16 cellular contexts compared by ENCODE assay signal in the genomic region with DNA sequence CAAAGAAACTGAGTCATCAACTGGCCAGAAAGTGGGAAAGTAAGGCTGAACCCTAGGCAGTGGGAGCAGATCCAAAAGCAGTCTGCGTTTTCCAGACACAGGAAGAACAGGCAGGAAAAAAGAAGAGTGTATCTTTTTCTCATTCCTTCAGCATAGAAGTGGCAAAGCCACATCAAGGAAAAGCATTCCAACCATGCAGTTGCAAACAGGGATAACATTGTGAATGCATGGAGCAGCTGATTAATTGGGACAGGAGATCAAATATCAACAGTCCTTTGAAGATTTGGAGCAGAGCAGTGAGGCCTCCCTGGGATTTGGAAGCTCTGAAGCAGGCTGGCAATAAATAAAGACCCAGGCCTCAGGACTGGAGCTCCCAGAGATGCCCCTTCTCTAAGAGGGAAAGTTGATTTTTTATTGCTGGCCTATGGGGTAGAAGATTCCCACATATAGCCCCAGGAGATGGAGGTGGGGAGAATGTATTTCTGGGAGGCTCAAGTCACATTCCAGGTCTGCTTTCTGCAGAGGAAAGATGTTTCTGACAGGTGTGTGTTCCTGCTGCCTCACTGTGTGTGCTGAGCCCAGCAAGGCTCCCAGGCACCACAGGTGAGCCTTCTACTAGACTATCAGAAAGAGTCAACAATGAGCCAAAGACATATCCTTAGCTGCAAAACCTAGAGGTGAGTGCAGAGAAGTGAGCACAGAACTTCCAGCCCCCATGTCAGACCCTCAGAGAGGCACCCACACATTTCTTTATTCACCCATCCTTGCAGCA.
"Had no signal": no experiment of that assay in that cellular context is flagged by ENCODE, and none has a peak within 500 bp of the region (broad histone marks: within the 10 kb centered on the region; RNA-seq: fewer than 3 reads in every experiment).

No MANE protein-coding gene starts in this region.

- H3K4me3 ChIP-seq: prostate gland, transverse colon had no signal

- H3K27me3 Mint-ChIP-seq: activated naive CD8-positive, alpha-beta T cell treated with anti-CD3 and anti-CD28 coated beads, Interleukin-2, amount 10 ng/mL, durations not matched to agents 7 days and 5 days; dendritic cell treated with granulocyte-macrophage colony-stimulating factor and Interleukin-4, amounts not matched to agents 40 ng/mL and 50 ng/mL, for 4 days; effector memory CD8-positive, alpha-beta T cell; naive thymus-derived CD4-positive, alpha-beta T cell had no signal

- H3K27ac ChIP-seq: foreskin keratinocyte, prostate gland, transverse colon had no signal

- H3K36me3 Mint-ChIP-seq: activated naive CD8-positive, alpha-beta T cell treated with anti-CD3 and anti-CD28 coated beads, Interleukin-2, amount 10 ng/mL, durations not matched to agents 7 days and 5 days had no signal

- H3K27ac Mint-ChIP-seq: activated naive CD8-positive, alpha-beta T cell treated with anti-CD3 and anti-CD28 coated beads, Interleukin-2, amount 10 ng/mL, durations not matched to agents 7 days and 5 days; activated T-helper 1 cell treated with anti-CD3 and anti-CD28 coated beads, Interleukin-12 subunit alpha, Interleukin-12 subunit beta, Interleukin-2, Interleukin-4 antibody, amounts not matched to agents 30 ng/mL and 10 ng/mL and 1 ng/mL, durations not matched to agents 14 hours and 24 hours and 36 hours; dendritic cell treated with granulocyte-macrophage colony-stimulating factor and Interleukin-4, amounts not matched to agents 40 ng/mL and 50 ng/mL, for 4 days; naive thymus-derived CD4-positive, alpha-beta T cell had no signal

- DNase-seq: activated naive CD8-positive, alpha-beta T cell treated with anti-CD3 and anti-CD28 coated beads, Interleukin-2, amount 10 ng/mL, durations not matched to agents 7 days and 5 days; effector memory CD8-positive, alpha-beta T cell; foreskin keratinocyte; midbrain; naive thymus-derived CD4-positive, alpha-beta T cell; right cardiac atrium; small intestine; stimulated activated CD4-positive, alpha-beta T cell treated with anti-CD3 and anti-CD28 coated beads, Interleukin-4, amount 100 ng/mL, for 4 hours; stimulated activated CD8-positive, alpha-beta memory T cell treated with anti-CD3 and anti-CD28 coated beads, Interleukin-4, amount 100 ng/mL, for 48 hours; stimulated activated naive CD4-positive, alpha-beta T cell treated with Interleukin-2 at 50 U/mL for 16 hours; substantia nigra; SW 1271; transverse colon had no signal

- H3K9me3 Mint-ChIP-seq: activated naive CD8-positive, alpha-beta T cell treated with anti-CD3 and anti-CD28 coated beads, Interleukin-2, amount 10 ng/mL, durations not matched to agents 7 days and 5 days; activated T-helper 1 cell treated with anti-CD3 and anti-CD28 coated beads, Interleukin-12 subunit alpha, Interleukin-12 subunit beta, Interleukin-2, Interleukin-4 antibody, amounts not matched to agents 30 ng/mL and 10 ng/mL and 1 ng/mL, durations not matched to agents 14 hours and 24 hours and 36 hours had no signal

- H3K27me3 ChIP-seq: foreskin keratinocyte, transverse colon had no signal

- H3K4me3 Mint-ChIP-seq: activated naive CD8-positive, alpha-beta T cell treated with anti-CD3 and anti-CD28 coated beads, Interleukin-2, amount 10 ng/mL, durations not matched to agents 7 days and 5 days; activated T-helper 1 cell treated with anti-CD3 and anti-CD28 coated beads, Interleukin-12 subunit alpha, Interleukin-12 subunit beta, Interleukin-2, Interleukin-4 antibody, amounts not matched to agents 30 ng/mL and 10 ng/mL and 1 ng/mL, durations not matched to agents 14 hours and 24 hours and 36 hours; dendritic cell treated with granulocyte-macrophage colony-stimulating factor and Interleukin-4, amounts not matched to agents 40 ng/mL and 50 ng/mL, for 4 days; effector memory CD8-positive, alpha-beta T cell; naive thymus-derived CD4-positive, alpha-beta T cell had no signal

- H3K36me3 ChIP-seq: prostate gland, transverse colon had no signal

- H3K9me3 ChIP-seq: prostate gland, transverse colon had no signal

- ATAC-seq: effector memory CD8-positive, alpha-beta T cell; foreskin keratinocyte; naive thymus-derived CD4-positive, alpha-beta T cell; right cardiac atrium had no signal

- H3K4me1 ChIP-seq: foreskin keratinocyte, prostate gland, transverse colon had no signal

- H3K4me1 Mint-ChIP-seq: activated naive CD8-positive, alpha-beta T cell treated with anti-CD3 and anti-CD28 coated beads, Interleukin-2, amount 10 ng/mL, durations not matched to agents 7 days and 5 days; naive thymus-derived CD4-positive, alpha-beta T cell had no signal
